1 cellular context compared by ENCODE assay signal in genomic region chr11:121321614-121322243, GRCh38.
TF ChIP-seq lines count a peak whose summit lies in the region.

No MANE protein-coding gene starts in this region.

TF ChIP-seq in HCT116, 20 proteins besides CTCF, POLR2A, EP300 and RAD21 (continued from another document):
- TF ChIP-seq ZBTB33 (IDR thresholded peaks at IDR 0.05; ENCODE audit: extremely low read depth, insufficient replicate concordance, low read length), result no peak
- TF ChIP-seq ZNF274 (IDR thresholded peaks at IDR 0.05; ENCODE audit: low read depth, low read length), result no peak
- no peak for TF ChIP-seq JUND (IDR thresholded peaks at IDR 0.05)
- TF ChIP-seq TCF7L2 (IDR thresholded peaks at IDR 0.05; ENCODE audit: borderline replicate concordance, extremely low read depth, insufficient read depth, insufficient read length), result no peak
TF ChIP-seq in HCT116: peak in this region for 0.
